In the genomic region with DNA sequence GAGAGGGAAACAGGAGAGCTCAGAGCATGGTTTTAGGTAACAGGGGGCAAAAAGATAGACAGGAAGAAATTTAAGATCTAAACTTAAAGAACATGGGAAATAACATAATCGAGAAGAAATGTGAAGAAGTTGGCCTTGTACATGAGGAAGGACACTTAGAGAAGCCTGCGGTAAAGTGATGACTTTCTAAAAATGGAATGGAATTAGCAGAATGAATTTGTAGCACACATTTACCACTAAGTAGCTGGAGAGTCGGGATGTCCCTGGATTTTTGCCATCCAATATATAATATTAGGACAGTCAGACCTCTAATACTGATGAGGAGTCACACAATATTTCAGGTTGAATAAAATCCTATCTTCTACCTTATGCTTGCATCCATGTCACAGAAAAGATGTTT, we compare ENCODE assay signal across 7 cellular contexts.
"Had no signal": no experiment of that assay in that cellular context is flagged by ENCODE, and none has a peak within 500 bp of the region (broad histone marks: within the 10 kb centered on the region; RNA-seq: fewer than 3 reads in every experiment).

No MANE protein-coding gene starts in this region.

- H3K4me3 Mint-ChIP-seq: GM23338, H9 had no signal

- ATAC-seq: GM23338, K562 had no signal

- DNase-seq: H9, HCEC 1CT, IMR-90, KG1 had no signal

- H3K4me3 ChIP-seq: GM23338, K562 had no signal

- H3K4me2 ChIP-seq: GM23338 had no signal

- H3K27ac Mint-ChIP-seq: GM23338, H9 had no signal

- H3K27ac ChIP-seq: HL-60 had no signal

- H3K9me3 Mint-ChIP-seq: GM23338, H9 had no signal

- H2AFZ ChIP-seq: GM23338 had no signal
